17 cellular contexts compared by ENCODE assay signal in the genomic region with DNA sequence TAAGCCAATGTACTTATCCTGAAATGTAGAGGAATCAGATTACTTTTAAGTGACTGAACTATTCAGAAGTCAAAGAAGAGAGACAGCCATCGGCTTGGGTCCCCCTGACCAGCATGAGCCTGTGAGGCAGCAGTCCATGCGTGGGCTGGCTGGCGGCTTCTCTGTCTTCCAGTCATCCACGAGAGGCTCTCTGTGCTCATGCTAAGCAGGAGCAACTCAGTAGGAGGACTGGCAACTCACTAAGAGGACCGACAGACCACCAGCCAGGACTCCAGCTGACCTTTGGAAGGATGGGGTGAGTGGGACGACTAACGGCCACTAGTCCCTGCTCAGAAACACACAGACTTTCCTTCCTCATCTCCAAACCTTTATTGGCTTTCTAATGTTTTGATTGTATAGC. TPM values are rescaled to one million over a fixed set of nuclear protein-coding genes. Genes with fewer than 3 reads are reported as not detected.
A peak's percentile ranks its signal among the peaks of the same experiment; 100 is the strongest.
DNase-seq lines count a peak whose midpoint lies in the region; ATAC-seq and TF ChIP-seq lines count a peak whose summit lies in the region.
"Had no signal": no experiment of that assay in that cellular context is flagged by ENCODE, and none has a peak within 500 bp of the region (broad histone marks: within the 10 kb centered on the region; RNA-seq: fewer than 3 reads in every experiment).

No MANE protein-coding gene starts in this region.

- H3K79me1 ChIP-seq in H9 (ENCODE audit: insufficient read depth, low read depth, low read length, poor library complexity, severe bottlenecking) = no peaks in the 10 kb centered on the region

- H3K9me3 ChIP-seq in CD4-positive, alpha-beta memory T cell (ENCODE audit: control insufficient read depth in 1 of 2, low read length in 2 of 2) = no peaks in the 10 kb centered on the region
- H3K9me3 ChIP-seq in H9 (ENCODE audit: control insufficient read depth, low read depth, low read length) (no peaks in the 10 kb centered on the region), osteoblast (ENCODE audit: low read depth, low read length) (no peaks in the 10 kb centered on the region)
- H3K9me3 ChIP-seq: Caco-2, HAP-1, MG63 had no signal

- H3K4me1 ChIP-seq in CD4-positive, alpha-beta memory T cell (ENCODE audit: insufficient read depth, low read length) = no peaks in the 10 kb centered on the region
- H3K4me1 ChIP-seq in H9 (ENCODE audit: insufficient read depth, low read length) (no peaks in the 10 kb centered on the region), osteoblast (ENCODE audit: insufficient read depth, low read length) (peaks cover 3% of the 10 kb centered on the region)
- H3K4me1 ChIP-seq: Caco-2, HAP-1 had no signal

- H3K56ac ChIP-seq in H9 (ENCODE audit: insufficient read length, low read depth, low read length) = no peak overlapping the region

- no peak overlapping the region for H4K5ac ChIP-seq in H9 (ENCODE audit: insufficient read length, low read depth, low read length)

- no peak overlapping the region for H3K4me3 ChIP-seq in CD4-positive, alpha-beta memory T cell (ENCODE audit: low read length in 2 of 2)
- no peak overlapping the region for H3K4me3 ChIP-seq in osteoblast (ENCODE audit: insufficient read depth, low read length)
- H3K4me3 ChIP-seq: HAP-1, MG63, SK-N-MC had no signal

- H3K79me2 ChIP-seq in H9 (ENCODE audit: insufficient read depth, low read length) (no peaks in the 10 kb centered on the region), osteoblast (ENCODE audit: insufficient read depth, low read length) (peaks cover 5% of the 10 kb centered on the region)

- no peaks in the 10 kb centered on the region for H3K4me1 Mint-ChIP-seq in CD4-positive, alpha-beta memory T cell
- no peaks in the 10 kb centered on the region for H3K4me1 Mint-ChIP-seq in H9

- H2AFZ ChIP-seq in H9 (ENCODE audit: low read length) (no peak overlapping the region), osteoblast (ENCODE audit: low read length) (no peak overlapping the region)

- TF ChIP-seq CTCF in H9 (conservative IDR thresholded peaks at IDR 0.05) (no peak), osteoblast (IDR thresholded peaks at IDR 0.05; ENCODE audit: extremely low read depth, low read depth, low read length) (no peak)

- no peak overlapping the region for H3K27ac ChIP-seq in CD4-positive, alpha-beta memory T cell (ENCODE audit: low read depth, low read length)
- H3K27ac ChIP-seq in H9 (ENCODE audit: insufficient read length, low read depth, low read length) = no peak overlapping the region
- H3K27ac ChIP-seq in osteoblast (ENCODE audit: low read depth, low read length) = no peak overlapping the region
- H3K27ac ChIP-seq: SK-N-MC had no signal

- H3K4me3 Mint-ChIP-seq in CD4-positive, alpha-beta memory T cell = no peak overlapping the region
- no peak overlapping the region for H3K4me3 Mint-ChIP-seq in H9
- H3K4me3 Mint-ChIP-seq: CD14-positive monocyte had no signal

- peak overlapping the region in 4 of 7 donors; percentile 5 to 72 (median 35) for H3K27ac Mint-ChIP-seq in CD4-positive, alpha-beta memory T cell
- peak overlapping the region in 2 of 3 experiments; percentile 9 to 55; a peak in 2 of 7 replicates for H3K27ac Mint-ChIP-seq in H9

- no peak overlapping the region for H3K23ac ChIP-seq in H9 (ENCODE audit: insufficient read length, low read depth, low read length)

- no peaks in the 10 kb centered on the region for H3K27me3 ChIP-seq in CD4-positive, alpha-beta memory T cell (ENCODE audit: insufficient read depth, low read length)
- H3K27me3 ChIP-seq in H9 (ENCODE audit: insufficient read depth, low read length) = no peaks in the 10 kb centered on the region
- no peaks in the 10 kb centered on the region for H3K27me3 ChIP-seq in osteoblast (ENCODE audit: insufficient read depth, low read length)
- H3K27me3 ChIP-seq: MG63 had no signal

- no peak overlapping the region for H4K8ac ChIP-seq in H9 (replicated peaks; ENCODE audit: insufficient read length, low read depth, low read length)

- H3K14ac ChIP-seq in H9 (ENCODE audit: insufficient read depth, low read length) = no peak overlapping the region; the same call in 1 of the 2 replicates

- no peak overlapping the region for H4K91ac ChIP-seq in H9 (ENCODE audit: insufficient read length, low read depth, low read length)

- H3K9me3 Mint-ChIP-seq in CD4-positive, alpha-beta memory T cell = no peaks in the 10 kb centered on the region
- no peaks in the 10 kb centered on the region for H3K9me3 Mint-ChIP-seq in H9
- H3K9me3 Mint-ChIP-seq: CD14-positive monocyte had no signal

- H3K27me3 Mint-ChIP-seq in CD4-positive, alpha-beta memory T cell = no peaks in the 10 kb centered on the region
- no peaks in the 10 kb centered on the region for H3K27me3 Mint-ChIP-seq in H9 (ENCODE audit: low read depth)

- H3K4me2 ChIP-seq in H9 (ENCODE audit: insufficient read depth, insufficient read length, low read length) (no peak overlapping the region), osteoblast (ENCODE audit: insufficient read depth, low read length) (no peak overlapping the region)

- CTCF ChIA-PET in CD4-positive, alpha-beta memory T cell (lab: Charles Lee; ENCODE audit: partially characterized antibody) = interaction anchor here (1.4 kb wide), 1 partner anchor 14 kb away, joined by 3 read pairs; no protein-coding TSS in a partner anchor

- H2BK5ac ChIP-seq in H9 (ENCODE audit: insufficient read length, low read length) = no peak overlapping the region

- intact Hi-C loops in CD4-positive, alpha-beta memory T cell (cut with micrococcal nuclease) = no loop called here

- H3K36me3 ChIP-seq in CD4-positive, alpha-beta memory T cell (ENCODE audit: insufficient read depth, low read length) = peaks cover 13% of the 10 kb centered on the region
- peaks cover 80% of the 10 kb centered on the region for H3K36me3 ChIP-seq in osteoblast (ENCODE audit: insufficient read depth, low read length)

- no peak for ATAC-seq in left lobe of liver
- no peak for ATAC-seq in HG02938 (IDR thresholded peaks at IDR 0.05; ENCODE audit: unreplicated experiment)
- ATAC-seq: Panc1, Right ventricle myocardium inferior had no signal

- POLR2A ChIA-PET in CD4-positive, alpha-beta memory T cell (lab: Charles Lee; ENCODE audit: partially characterized antibody) = no interaction called here

- H2BK12ac ChIP-seq in H9 (ENCODE audit: insufficient read length, low read depth, low read length) = no peak overlapping the region

- H3K4ac ChIP-seq in H9 (ENCODE audit: low read depth, low read length) = no peak overlapping the region

- no peak overlapping the region for H3T11ph ChIP-seq in H9 (ENCODE audit: low read length)

- H2BK15ac ChIP-seq in H9 (ENCODE audit: low read depth, low read length) = no peak overlapping the region

- no peak overlapping the region for H3K18ac ChIP-seq in H9 (ENCODE audit: insufficient read length, low read depth, low read length)

- no peak for DNase-seq in CD4-positive, alpha-beta memory T cell
- no peak for DNase-seq in H9
- peak; percentile 30 for DNase-seq in cerebellar cortex (ENCODE audit: low spot score)
- peak; percentile 3 for DNase-seq in osteoblast (ENCODE audit: insufficient read length, low spot score, missing footprints)
- no peak for DNase-seq in left lobe of liver (ENCODE audit: low spot score)
- no peak for DNase-seq in COLO668 (lab: John Stamatoyannopoulos, UW; ENCODE audit: unreplicated experiment)
- DNase-seq: ACHN, AML-193, Caco-2, KBM-7, MG63 had no signal

- no peak overlapping the region for H2BK20ac ChIP-seq in H9 (ENCODE audit: low read depth, low read length, poor library complexity, severe bottlenecking)

- no peak overlapping the region for H3K9ac ChIP-seq in H9 (ENCODE audit: extremely low read depth, insufficient read length, low read length)

- peaks cover 30 to 77% of the 10 kb centered on the region in 2 donors for H3K36me3 Mint-ChIP-seq in CD4-positive, alpha-beta memory T cell
- H3K36me3 Mint-ChIP-seq in H9 (ENCODE audit: insufficient read depth in 1 of 3, low read depth in 3 of 3) = peaks cover 0 to 9% (median 6%) of the 10 kb centered on the region in 3 experiments; a peak in 5 of 7 replicates

- H4K20me1 ChIP-seq in H9 (ENCODE audit: control insufficient read depth, insufficient read depth, insufficient read length) = no peaks in the 10 kb centered on the region
- H4K20me1 ChIP-seq in osteoblast (ENCODE audit: insufficient read depth, low read length) = peaks cover 7% of the 10 kb centered on the region

- H2AK5ac ChIP-seq in H9 (ENCODE audit: insufficient read length, low read length) = no peak overlapping the region

- no peak overlapping the region for H2BK120ac ChIP-seq in H9 (ENCODE audit: low read depth, low read length, poor library complexity, severe bottlenecking)

- H3K23me2 ChIP-seq in H9 (ENCODE audit: insufficient read length, low read depth, low read length, poor library complexity, severe bottlenecking) = no peaks in the 10 kb centered on the region

- no CpG with 5 or more reads among the region's 7 CpGs for WGBS in H9 (ENCODE audit: extremely low coverage, insufficient read length, low lambda C conversion rate)

RNA-seq across cellular contexts. Expression of a gene that starts 43.6 kb away (rescaled TPM):
- 10 to 100 TPM; 44.7 to 45.7 TPM for total RNA-seq in CD4-positive, alpha-beta memory T cell
- 10 to 100 TPM; 38.4 to 49.0 TPM for polyA plus RNA-seq in CD4-positive, alpha-beta memory T cell
- 14.1 and 15.0 TPM in 2 replicates for total RNA-seq in H9 (2021)
- total RNA-seq in osteoblast = 90.5 and 91.6 TPM in 2 replicates
- total RNA-seq in left lobe of liver = 20.2 TPM

Comparison
In these comparisons a context has a peak if more than half of its experiments do, and no peak if none do; other contexts are left out.
1. DNase-seq: peak in cerebellar cortex (single experiment) and osteoblast (single experiment); none in CD4-positive, alpha-beta memory T cell (0 of 5), H9 (single experiment), left lobe of liver (single experiment) and COLO668 (single experiment).